1 cellular context compared by ENCODE assay signal in genomic region chr4:25844957-25845712, GRCh38.
TF ChIP-seq lines count a peak whose summit lies in the region.

No MANE protein-coding gene starts in this region.

TF ChIP-seq in K562, 482 proteins besides CTCF, POLR2A, EP300 and RAD21 (continued from another document):
- TF ChIP-seq, protein P1, sequence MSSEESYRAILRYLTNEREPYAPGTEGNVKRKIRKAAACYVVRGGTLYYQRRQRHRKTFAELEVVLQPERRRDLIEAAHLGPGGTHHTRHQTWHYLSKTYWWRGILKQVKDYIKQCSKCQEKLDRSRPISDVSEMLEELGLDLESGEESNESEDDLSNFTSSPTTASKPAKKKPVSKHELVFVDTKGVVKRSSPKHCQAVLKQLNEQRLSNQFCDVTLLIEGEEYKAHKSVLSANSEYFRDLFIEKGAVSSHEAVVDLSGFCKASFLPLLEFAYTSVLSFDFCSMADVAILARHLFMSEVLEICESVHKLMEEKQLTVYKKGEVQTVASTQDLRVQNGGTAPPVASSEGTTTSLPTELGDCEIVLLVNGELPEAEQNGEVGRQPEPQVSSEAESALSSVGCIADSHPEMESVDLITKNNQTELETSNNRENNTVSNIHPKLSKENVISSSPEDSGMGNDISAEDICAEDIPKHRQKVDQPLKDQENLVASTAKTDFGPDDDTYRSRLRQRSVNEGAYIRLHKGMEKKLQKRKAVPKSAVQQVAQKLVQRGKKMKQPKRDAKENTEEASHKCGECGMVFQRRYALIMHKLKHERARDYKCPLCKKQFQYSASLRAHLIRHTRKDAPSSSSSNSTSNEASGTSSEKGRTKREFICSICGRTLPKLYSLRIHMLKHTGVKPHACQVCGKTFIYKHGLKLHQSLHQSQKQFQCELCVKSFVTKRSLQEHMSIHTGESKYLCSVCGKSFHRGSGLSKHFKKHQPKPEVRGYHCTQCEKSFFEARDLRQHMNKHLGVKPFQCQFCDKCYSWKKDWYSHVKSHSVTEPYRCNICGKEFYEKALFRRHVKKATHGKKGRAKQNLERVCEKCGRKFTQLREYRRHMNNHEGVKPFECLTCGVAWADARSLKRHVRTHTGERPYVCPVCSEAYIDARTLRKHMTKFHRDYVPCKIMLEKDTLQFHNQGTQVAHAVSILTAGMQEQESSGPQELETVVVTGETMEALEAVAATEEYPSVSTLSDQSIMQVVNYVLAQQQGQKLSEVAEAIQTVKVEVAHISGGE (CRISPR knock-in tag; IDR thresholded peaks at IDR 0.05): no peak
- TF ChIP-seq ZSCAN29 (IDR thresholded peaks at IDR 0.05) (no peak), ZNF253 (CRISPR knock-in tag; conservative IDR thresholded peaks at IDR 0.05) (no peak), NR2C1 (IDR thresholded peaks at IDR 0.05) (no peak), NR2C1 (tag; IDR thresholded peaks at IDR 0.05) (no peak), SPI1 (IDR thresholded peaks at IDR 0.05; ENCODE audit: borderline replicate concordance, low read depth, low read length) (peak; percentile 62; the same call in 1 of the 2 replicates), PPARD (CRISPR knock-in tag; IDR thresholded peaks at IDR 0.05) (no peak), PHB (CRISPR knock-in tag; IDR thresholded peaks at IDR 0.05) (no peak)
